19 cellular contexts compared by ENCODE assay signal in genomic region chr18:32096936-32097335, GRCh38. TPM values are rescaled to one million over a fixed set of nuclear protein-coding genes. Genes with fewer than 3 reads are reported as not detected.
DNase-seq lines count a peak whose midpoint lies in the region; ATAC-seq and TF ChIP-seq lines count a peak whose summit lies in the region.
"Had no signal": no experiment of that assay in that cellular context is flagged by ENCODE, and none has a peak within 500 bp of the region (broad histone marks: within the 10 kb centered on the region; RNA-seq: fewer than 3 reads in every experiment).

No MANE protein-coding gene starts in this region.

- peaks cover 95% of the 10 kb centered on the region for H3K79me2 ChIP-seq in SU-DHL-6 (ENCODE audit: insufficient read depth, low read length)

- no peaks in the 10 kb centered on the region for H3K9me3 Mint-ChIP-seq in stimulated activated naive CD8-positive, alpha-beta T cell treated with anti-CD3 and anti-CD28 coated beads, Interleukin-15, Interleukin-2, amounts not matched to agents 100 ng/mL and 50 ng/mL, for 24 hours
- no peaks in the 10 kb centered on the region for H3K9me3 Mint-ChIP-seq in activated naive CD8-positive, alpha-beta T cell treated with anti-CD3 and anti-CD28 coated beads, Interleukin-2, amount 50 U/mL, for 24 hours
- H3K9me3 Mint-ChIP-seq: memory B cell, naive B cell, type B pancreatic cell had no signal

- peaks cover 60% of the 10 kb centered on the region for H3K4me1 Mint-ChIP-seq in stimulated activated naive CD8-positive, alpha-beta T cell treated with anti-CD3 and anti-CD28 coated beads, Interleukin-15, Interleukin-2, amounts not matched to agents 100 ng/mL and 50 ng/mL, for 24 hours (ENCODE audit: low read depth)
- peaks cover 59% of the 10 kb centered on the region for H3K4me1 Mint-ChIP-seq in activated naive CD8-positive, alpha-beta T cell treated with anti-CD3 and anti-CD28 coated beads, Interleukin-2, amount 50 U/mL, for 24 hours

- no peak overlapping the region for H3K4me3 ChIP-seq in SU-DHL-6 (ENCODE audit: insufficient read depth, low read length, poor library complexity, severe bottlenecking)
- H3K4me3 ChIP-seq: breast epithelium, gastrocnemius medialis had no signal

- H3K4me2 ChIP-seq in SU-DHL-6 (ENCODE audit: low read depth, low read length, poor library complexity, severe bottlenecking), result peak overlapping the region; percentile 10
- H3K4me2 ChIP-seq: KMS-11 had no signal

- H3K27me3 Mint-ChIP-seq in stimulated activated naive CD8-positive, alpha-beta T cell treated with anti-CD3 and anti-CD28 coated beads, Interleukin-15, Interleukin-2, amounts not matched to agents 100 ng/mL and 50 ng/mL, for 24 hours, result no peaks in the 10 kb centered on the region
- H3K27me3 Mint-ChIP-seq in activated naive CD8-positive, alpha-beta T cell treated with anti-CD3 and anti-CD28 coated beads, Interleukin-2, amount 50 U/mL, for 24 hours, result no peaks in the 10 kb centered on the region
- H3K27me3 Mint-ChIP-seq: memory B cell, naive B cell, type B pancreatic cell had no signal

- peaks cover 65% of the 10 kb centered on the region for H3K36me3 Mint-ChIP-seq in stimulated activated naive CD8-positive, alpha-beta T cell treated with anti-CD3 and anti-CD28 coated beads, Interleukin-15, Interleukin-2, amounts not matched to agents 100 ng/mL and 50 ng/mL, for 24 hours (ENCODE audit: low read depth)
- peaks cover 53% of the 10 kb centered on the region for H3K36me3 Mint-ChIP-seq in activated naive CD8-positive, alpha-beta T cell treated with anti-CD3 and anti-CD28 coated beads, Interleukin-2, amount 50 U/mL, for 24 hours (ENCODE audit: low read depth)

- no peak overlapping the region for H3K9ac ChIP-seq in SU-DHL-6 (ENCODE audit: low read length)
- H3K9ac ChIP-seq: KMS-11 had no signal

- H3K27ac Mint-ChIP-seq in stimulated activated naive CD8-positive, alpha-beta T cell treated with anti-CD3 and anti-CD28 coated beads, Interleukin-15, Interleukin-2, amounts not matched to agents 100 ng/mL and 50 ng/mL, for 24 hours, result peak overlapping the region; percentile 95
- H3K27ac Mint-ChIP-seq in activated naive CD8-positive, alpha-beta T cell treated with anti-CD3 and anti-CD28 coated beads, Interleukin-2, amount 50 U/mL, for 24 hours, result peak overlapping the region; percentile 80

- TF ChIP-seq CTCF in SU-DHL-6 (IDR thresholded peaks at IDR 0.05; ENCODE audit: insufficient read depth, low read length, poor library complexity, severe bottlenecking), result no peak
- TF ChIP-seq CTCF in omental fat pad (IDR thresholded peaks at IDR 0.05), result no peak

- H3F3A ChIP-seq in SU-DHL-6 (ENCODE audit: insufficient read depth), result peaks cover 4% of the 10 kb centered on the region; the same call in 1 of the 2 replicates

- H4K20me1 ChIP-seq in SU-DHL-6 (ENCODE audit: low read depth, low read length), result peaks cover 60% of the 10 kb centered on the region

- peaks cover 20% of the 10 kb centered on the region for H3K36me3 ChIP-seq in SU-DHL-6 (ENCODE audit: low read length)
- H3K36me3 ChIP-seq: breast epithelium, gastrocnemius medialis had no signal

- H3K9me3 ChIP-seq in SU-DHL-6 (ENCODE audit: insufficient read depth, low read length), result no peaks in the 10 kb centered on the region
- H3K9me3 ChIP-seq: breast epithelium, gastrocnemius medialis had no signal

- H3K27ac ChIP-seq in SU-DHL-6 (ENCODE audit: low read depth, low read length), result no peak overlapping the region
- H3K27ac ChIP-seq: breast epithelium, gastrocnemius medialis, KMS-11, RWPE1 had no signal

- peak overlapping the region; percentile 96 for H3K4me3 Mint-ChIP-seq in stimulated activated naive CD8-positive, alpha-beta T cell treated with anti-CD3 and anti-CD28 coated beads, Interleukin-15, Interleukin-2, amounts not matched to agents 100 ng/mL and 50 ng/mL, for 24 hours
- peak overlapping the region; percentile 18 for H3K4me3 Mint-ChIP-seq in activated naive CD8-positive, alpha-beta T cell treated with anti-CD3 and anti-CD28 coated beads, Interleukin-2, amount 50 U/mL, for 24 hours
- H3K4me3 Mint-ChIP-seq: memory B cell, type B pancreatic cell had no signal

- no peak for ATAC-seq in stimulated activated naive CD8-positive, alpha-beta T cell treated with anti-CD3 and anti-CD28 coated beads, Interleukin-15, Interleukin-2, amounts not matched to agents 100 U/mL and 50 U/mL, for 24 hours
- no peak for ATAC-seq in activated naive CD8-positive, alpha-beta T cell treated with anti-CD3 and anti-CD28 coated beads, Interleukin-2, amount 50 U/mL, for 24 hours
- ATAC-seq in omental fat pad (ENCODE audit: low FRiP score) (no peak), HG02970 (IDR thresholded peaks at IDR 0.05; ENCODE audit: low FRiP score, unreplicated experiment) (no peak)
- ATAC-seq: gastrocnemius medialis had no signal

- H3K27me3 ChIP-seq in SU-DHL-6 (ENCODE audit: low read length), result no peaks in the 10 kb centered on the region
- H3K27me3 ChIP-seq: breast epithelium, gastrocnemius medialis had no signal

- DNase-seq in stimulated activated naive CD8-positive, alpha-beta T cell treated with anti-CD3 and anti-CD28 coated beads, Interleukin-15, Interleukin-2, amounts not matched to agents 100 U/mL and 50 U/mL, for 24 hours, result no peak
- no peak for DNase-seq in activated naive CD8-positive, alpha-beta T cell treated with anti-CD3 and anti-CD28 coated beads, Interleukin-2, amount 50 U/mL, for 24 hours
- DNase-seq in NCI-H1436 (lab: John Stamatoyannopoulos, UW) (no peak), omental fat pad (ENCODE audit: low spot score) (no peak)
- DNase-seq: gastrocnemius medialis; GOT3; kidney; naive B cell; NCI-H1105 treated with DMSO at 0.1 percent for 48 hours; NCI-H524; stimulated activated naive CD4-positive, alpha-beta T cell treated with Interleukin-2 at 50 U/mL for 16 hours had no signal

- no peaks in the 10 kb centered on the region for H3K9me2 ChIP-seq in SU-DHL-6 (replicated peaks; ENCODE audit: insufficient read depth, low read length)

- H2AFZ ChIP-seq in SU-DHL-6 (ENCODE audit: low read depth, low read length, severe bottlenecking), result no peak overlapping the region

RNA-seq across cellular contexts. Expression of gene RNF138, which starts 5.3 kb away (rescaled TPM):
- total RNA-seq in omental fat pad, result 10 to 100 TPM; 13.8 to 38.3 (median 31.7) TPM
